In genomic region chr15:81155375-81156218, GRCh38 we compare ENCODE assay signal across 9 cellular contexts. TPM values are rescaled to one million over a fixed set of nuclear protein-coding genes. Genes with fewer than 3 reads are reported as not detected.
DNase-seq lines count a peak whose midpoint lies in the region; ATAC-seq and TF ChIP-seq lines count a peak whose summit lies in the region.
"Had no signal": no experiment of that assay in that cellular context is flagged by ENCODE, and none has a peak within 500 bp of the region (broad histone marks: within the 10 kb centered on the region; RNA-seq: fewer than 3 reads in every experiment).

No MANE protein-coding gene starts in this region.

- TF ChIP-seq CTCF in DND-41 (IDR thresholded peaks at IDR 0.05; ENCODE audit: borderline replicate concordance, extremely low read depth, low read length, poor library complexity, severe bottlenecking) = peak; percentile 55
- peak; percentile 42 to 56 (median 43) for TF ChIP-seq CTCF in esophagus muscularis mucosa (IDR thresholded peaks at IDR 0.05)

- no peak for ATAC-seq in DND-41 (ENCODE audit: insufficient read depth, low read depth)
- ATAC-seq in HG03565 (IDR thresholded peaks at IDR 0.05; ENCODE audit: unreplicated experiment) = peak; percentile 40
- ATAC-seq in naive B cell (ENCODE audit: low read depth in 2 of 2) = peak; percentile 21 to 43
- ATAC-seq in GM21447 (IDR thresholded peaks at IDR 0.05; ENCODE audit: unreplicated experiment) = no peak

- no peaks in the 10 kb centered on the region for H3K9me3 ChIP-seq in DND-41 (ENCODE audit: insufficient read depth, low read length, severe bottlenecking)
- no peaks in the 10 kb centered on the region for H3K9me3 ChIP-seq in esophagus muscularis mucosa

- no peaks in the 10 kb centered on the region for H3K36me3 Mint-ChIP-seq in naive B cell

- intact Hi-C loops in esophagus muscularis mucosa (cut with DNase I) = loop anchor here (2.0 kb wide), 1 partner anchor 111 kb away; no protein-coding TSS in a partner anchor

- H3K27ac ChIP-seq in DND-41 (ENCODE audit: low read length) (no peak overlapping the region), esophagus muscularis mucosa (replicated peaks in 1 of 4) (peak overlapping the region in 1 of 4 donors; percentile 44)

- H3K4me2 ChIP-seq in DND-41 (ENCODE audit: insufficient read depth, low read length) = no peak overlapping the region

- H3K36me3 ChIP-seq in DND-41 (ENCODE audit: insufficient read depth, low read length) (no peaks in the 10 kb centered on the region), esophagus muscularis mucosa (no peaks in the 10 kb centered on the region)

- H3K9ac ChIP-seq in DND-41 (ENCODE audit: low read depth, low read length) = no peak overlapping the region

- TF ChIP-seq POLR2A in esophagus muscularis mucosa (IDR thresholded peaks at IDR 0.05; ENCODE audit: low read depth) = no peak

- H3K4me3 ChIP-seq in DND-41 (ENCODE audit: low read depth in 1 of 2, low read length in 2 of 2) (no peak overlapping the region), esophagus muscularis mucosa (no peak overlapping the region)

- no peak overlapping the region for H3K27ac Mint-ChIP-seq in naive B cell
- H3K27ac Mint-ChIP-seq: T-helper 1 cell treated with Interleukin-12 subunit alpha and Interleukin-12 subunit beta and Interleukin-4 antibody, amounts not matched to agents 30 μg/mL and 1 μg/mL, for 36 hours had no signal

- no peaks in the 10 kb centered on the region for H3K27me3 ChIP-seq in DND-41 (ENCODE audit: insufficient read depth, low read length, poor library complexity)
- peaks cover 0 to 5% (median 0%) of the 10 kb centered on the region in 4 donors for H3K27me3 ChIP-seq in esophagus muscularis mucosa

- H2AFZ ChIP-seq in DND-41 (ENCODE audit: low read depth, low read length) = no peak overlapping the region

- H3K9me3 Mint-ChIP-seq in naive B cell = no peaks in the 10 kb centered on the region
- H3K9me3 Mint-ChIP-seq: T-helper 1 cell treated with Interleukin-12 subunit alpha and Interleukin-12 subunit beta and Interleukin-4 antibody, amounts not matched to agents 30 μg/mL and 1 μg/mL, for 36 hours had no signal

- H3K4me1 ChIP-seq in DND-41 (ENCODE audit: insufficient read depth, low read length) (no peaks in the 10 kb centered on the region), esophagus muscularis mucosa (peaks cover 6 to 19% (median 14%) of the 10 kb centered on the region in 4 donors)

- H3K27me3 Mint-ChIP-seq in naive B cell = peaks cover 3 to 18% (median 15%) of the 10 kb centered on the region in 3 donors

- no peaks in the 10 kb centered on the region for H3K79me2 ChIP-seq in DND-41 (ENCODE audit: insufficient read depth, low read length)

- WGBS in esophagus muscularis mucosa = 57% methylated on average over 10 of the region's 10 CpGs

- peaks cover 0 to under 1% (median 0%) of the 10 kb centered on the region in 3 donors for H3K4me1 Mint-ChIP-seq in naive B cell

- H3K4me3 Mint-ChIP-seq in naive B cell = no peak overlapping the region
- H3K4me3 Mint-ChIP-seq: T-helper 1 cell treated with Interleukin-12 subunit alpha and Interleukin-12 subunit beta and Interleukin-4 antibody, amounts not matched to agents 30 μg/mL and 1 μg/mL, for 36 hours had no signal

- no peaks in the 10 kb centered on the region for H4K20me1 ChIP-seq in DND-41 (ENCODE audit: insufficient read depth, low read length)

- TF ChIP-seq EP300 in esophagus muscularis mucosa (IDR thresholded peaks at IDR 0.05) = no peak

- DNase-seq in DND-41 (peak; percentile 11), RPMI8226 (peak; percentile 71), esophagus muscularis mucosa (ENCODE audit: extremely low spot score) (no peak), naive B cell (peak; percentile 5), amniotic stem cell (lab: John Stamatoyannopoulos, UW) (no peak), GM19238 (ENCODE audit: insufficient read length, low spot score) (no peak)

RNA-seq across cellular contexts. Expression of gene CFAP161, which starts 21.5 kb away (rescaled TPM):
- under 1 TPM in 2 of 4 donors, not detected in 2; 0.66 to 0.71 TPM for total RNA-seq in esophagus muscularis mucosa
- polyA plus RNA-seq in naive B cell (ENCODE audit: low read depth in 6 of 6) = under 1 TPM in 1 of 6 donors, not detected in 5; 0.40 TPM

RNA-seq across cellular contexts. Expression of gene IL16, which starts 41.1 kb away (rescaled TPM):
- 10 to 100 TPM; 13.5 to 34.9 (median 19.8) TPM for total RNA-seq in esophagus muscularis mucosa
- 100 to 1,000 TPM; 146 to 315 (median 222) TPM for polyA plus RNA-seq in naive B cell (ENCODE audit: low read depth in 6 of 6)

Comparison
In these comparisons a context has a peak if more than half of its experiments do, and no peak if none do; other contexts are left out.
1. ATAC-seq: peak in HG03565 (single experiment) and naive B cell (2 of 2); none in DND-41 (single experiment) and GM21447 (single experiment).
2. DNase-seq: peak in DND-41 (single experiment), RPMI8226 (single experiment) and naive B cell (single experiment); none in esophagus muscularis mucosa (single experiment), amniotic stem cell (single experiment) and GM19238 (single experiment).